1 cellular context compared by ENCODE assay signal in the genomic region with DNA sequence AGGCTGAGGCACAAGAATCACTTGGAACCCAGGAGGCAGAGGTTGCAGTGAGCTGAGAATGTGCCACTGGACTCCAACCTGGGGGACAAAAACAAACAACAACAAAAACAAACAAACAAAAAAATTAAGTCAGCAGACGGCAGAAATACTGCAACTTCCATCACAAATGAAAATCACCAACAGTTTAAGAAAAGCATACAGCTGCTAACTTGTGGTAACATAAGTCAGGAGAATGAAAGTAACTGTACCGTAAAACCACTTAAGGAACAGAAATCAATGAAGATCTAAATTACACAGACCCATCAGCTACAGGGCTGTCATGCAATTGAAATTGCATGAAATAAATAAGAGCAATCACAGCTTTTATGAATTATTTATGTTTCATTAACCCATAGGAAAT.
TF ChIP-seq lines count a peak whose summit lies in the region.

No MANE protein-coding gene starts in this region.

TF ChIP-seq in GM12878, 131 proteins besides CTCF, POLR2A, EP300 and RAD21 (continued from another document):
- TF ChIP-seq, protein P1, sequence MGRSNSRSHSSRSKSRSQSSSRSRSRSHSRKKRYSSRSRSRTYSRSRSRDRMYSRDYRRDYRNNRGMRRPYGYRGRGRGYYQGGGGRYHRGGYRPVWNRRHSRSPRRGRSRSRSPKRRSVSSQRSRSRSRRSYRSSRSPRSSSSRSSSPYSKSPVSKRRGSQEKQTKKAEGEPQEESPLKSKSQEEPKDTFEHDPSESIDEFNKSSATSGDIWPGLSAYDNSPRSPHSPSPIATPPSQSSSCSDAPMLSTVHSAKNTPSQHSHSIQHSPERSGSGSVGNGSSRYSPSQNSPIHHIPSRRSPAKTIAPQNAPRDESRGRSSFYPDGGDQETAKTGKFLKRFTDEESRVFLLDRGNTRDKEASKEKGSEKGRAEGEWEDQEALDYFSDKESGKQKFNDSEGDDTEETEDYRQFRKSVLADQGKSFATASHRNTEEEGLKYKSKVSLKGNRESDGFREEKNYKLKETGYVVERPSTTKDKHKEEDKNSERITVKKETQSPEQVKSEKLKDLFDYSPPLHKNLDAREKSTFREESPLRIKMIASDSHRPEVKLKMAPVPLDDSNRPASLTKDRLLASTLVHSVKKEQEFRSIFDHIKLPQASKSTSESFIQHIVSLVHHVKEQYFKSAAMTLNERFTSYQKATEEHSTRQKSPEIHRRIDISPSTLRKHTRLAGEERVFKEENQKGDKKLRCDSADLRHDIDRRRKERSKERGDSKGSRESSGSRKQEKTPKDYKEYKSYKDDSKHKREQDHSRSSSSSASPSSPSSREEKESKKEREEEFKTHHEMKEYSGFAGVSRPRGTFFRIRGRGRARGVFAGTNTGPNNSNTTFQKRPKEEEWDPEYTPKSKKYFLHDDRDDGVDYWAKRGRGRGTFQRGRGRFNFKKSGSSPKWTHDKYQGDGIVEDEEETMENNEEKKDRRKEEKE (IDR thresholded peaks at IDR 0.05) = no peak
- peak; percentile 68; the same call in 1 of the 2 replicates for TF ChIP-seq HDGF (IDR thresholded peaks at IDR 0.05)
- peak; percentile 60; the same call in 1 of the 2 replicates for TF ChIP-seq FOXM1 (IDR thresholded peaks at IDR 0.05; ENCODE audit: low read depth, low read length)
- peak; percentile 70 for TF ChIP-seq ATF2 (IDR thresholded peaks at IDR 0.05; ENCODE audit: low read length)
- no peak for TF ChIP-seq EGR1 (IDR thresholded peaks at IDR 0.05; ENCODE audit: borderline replicate concordance in 1 of 2, low read depth in 2 of 2, low read length in 2 of 2)
- TF ChIP-seq, protein P2, sequence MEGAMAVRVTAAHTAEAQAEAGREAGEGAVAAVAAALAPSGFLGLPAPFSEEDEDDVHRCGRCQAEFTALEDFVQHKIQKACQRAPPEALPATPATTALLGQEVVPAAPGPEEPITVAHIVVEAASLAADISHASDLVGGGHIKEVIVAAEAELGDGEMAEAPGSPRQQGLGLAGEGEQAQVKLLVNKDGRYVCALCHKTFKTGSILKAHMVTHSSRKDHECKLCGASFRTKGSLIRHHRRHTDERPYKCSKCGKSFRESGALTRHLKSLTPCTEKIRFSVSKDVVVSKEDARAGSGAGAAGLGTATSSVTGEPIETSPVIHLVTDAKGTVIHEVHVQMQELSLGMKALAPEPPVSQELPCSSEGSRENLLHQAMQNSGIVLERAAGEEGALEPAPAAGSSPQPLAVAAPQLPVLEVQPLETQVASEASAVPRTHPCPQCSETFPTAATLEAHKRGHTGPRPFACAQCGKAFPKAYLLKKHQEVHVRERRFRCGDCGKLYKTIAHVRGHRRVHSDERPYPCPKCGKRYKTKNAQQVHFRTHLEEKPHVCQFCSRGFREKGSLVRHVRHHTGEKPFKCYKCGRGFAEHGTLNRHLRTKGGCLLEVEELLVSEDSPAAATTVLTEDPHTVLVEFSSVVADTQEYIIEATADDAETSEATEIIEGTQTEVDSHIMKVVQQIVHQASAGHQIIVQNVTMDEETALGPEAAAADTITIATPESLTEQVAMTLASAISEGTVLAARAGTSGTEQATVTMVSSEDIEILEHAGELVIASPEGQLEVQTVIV (IDR thresholded peaks at IDR 0.05; ENCODE audit: borderline replicate concordance, partially characterized antibody) = no peak
